Comparison of ENCODE assay signal across 15 cellular contexts in the genomic region with DNA sequence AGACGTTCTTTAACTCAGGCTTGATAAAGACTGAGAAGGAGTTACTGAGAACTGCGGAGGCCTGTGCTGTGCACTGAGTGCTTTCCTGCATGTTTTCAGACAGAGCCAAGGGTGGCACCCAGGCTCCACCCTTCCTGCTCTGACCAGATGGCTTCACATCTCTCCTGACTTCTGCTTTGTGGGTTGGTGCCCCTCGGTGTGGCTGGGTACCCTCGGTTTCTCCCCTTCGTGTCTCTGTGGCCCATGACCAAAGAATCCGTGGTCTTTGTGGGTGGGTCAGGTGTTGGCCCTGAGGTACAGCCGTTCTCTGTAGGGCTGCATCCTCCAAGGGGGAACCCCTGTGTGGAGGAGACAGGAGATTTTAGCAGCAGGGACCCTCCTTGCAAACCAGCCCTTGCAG. TPM values are rescaled to one million over a fixed set of nuclear protein-coding genes. Genes with fewer than 3 reads are reported as not detected.
"Had no signal": no experiment of that assay in that cellular context is flagged by ENCODE, and none has a peak within 500 bp of the region (broad histone marks: within the 10 kb centered on the region; RNA-seq: fewer than 3 reads in every experiment).

No MANE protein-coding gene starts in this region.

- H3K9me3 ChIP-seq: neutrophil had no signal

- ATAC-seq: activated CD4-positive, CD25-positive, alpha-beta regulatory T cell treated with anti-CD3 and anti-CD28 coated beads, Interleukin-2, amount 50 U/mL, for 24 hours; activated CD8-positive, alpha-beta memory T cell treated with anti-CD3 and anti-CD28 coated beads, Interleukin-2, amount 10 ng/mL, durations not matched to agents 7 days and 5 days; activated T-cell treated with anti-CD3 and anti-CD28 coated beads, Interleukin-2, amount 50 U/mL, for 4 hours; left ventricle myocardium superior had no signal

- H3K36me3 Mint-ChIP-seq: activated CD8-positive, alpha-beta memory T cell treated with anti-CD3 and anti-CD28 coated beads, Interleukin-2, amount 10 ng/mL, durations not matched to agents 7 days and 5 days; activated naive CD8-positive, alpha-beta T cell had no signal

- H3K9me3 Mint-ChIP-seq: activated T-cell treated with anti-CD3 and anti-CD28 coated beads, Interleukin-2, amount 50 U/mL, for 4 hours had no signal

- H3K27ac Mint-ChIP-seq: activated CD8-positive, alpha-beta memory T cell treated with anti-CD3 and anti-CD28 coated beads, Interleukin-2, amount 10 ng/mL, durations not matched to agents 7 days and 5 days; activated naive CD8-positive, alpha-beta T cell had no signal

- DNase-seq: activated CD8-positive, alpha-beta memory T cell treated with anti-CD3 and anti-CD28 coated beads, Interleukin-2, amount 10 ng/mL, durations not matched to agents 7 days and 5 days; activated gamma-delta T cell; activated T-cell treated with anti-CD3 and anti-CD28 coated beads, Interleukin-2, amount 50 U/mL, for 4 hours; esophagus squamous epithelium; left ventricle myocardium superior; stimulated activated CD4-positive, alpha-beta T cell treated with anti-CD3 and anti-CD28 coated beads, Interleukin-4, amount 100 ng/mL, for 4 hours; T-helper 1 cell had no signal

- H3K4me3 ChIP-seq: esophagus squamous epithelium, heart left ventricle, skin epidermis, transverse colon had no signal

- H3K27ac ChIP-seq: heart left ventricle, neutrophil, skin epidermis, transverse colon had no signal

- H3K27me3 ChIP-seq: heart left ventricle had no signal

- H3K4me3 Mint-ChIP-seq: activated CD8-positive, alpha-beta memory T cell treated with anti-CD3 and anti-CD28 coated beads, Interleukin-2, amount 10 ng/mL, durations not matched to agents 7 days and 5 days; activated naive CD8-positive, alpha-beta T cell; activated T-cell treated with anti-CD3 and anti-CD28 coated beads, Interleukin-2, amount 50 U/mL, for 4 hours had no signal

- H3K36me3 ChIP-seq: esophagus squamous epithelium, heart left ventricle, neutrophil, transverse colon had no signal

RNA-seq across cellular contexts. Expression of a gene that starts 34.3 kb away (rescaled TPM):
- total RNA-seq: aorta had no signal
- polyA plus RNA-seq: aorta, keratinocyte had no signal
